Comparison of ENCODE assay signal across 1 cellular context in genomic region chr1:11735854-11736745, GRCh38.
TF ChIP-seq lines count a peak whose summit lies in the region.

Gene AGTRAP (plus strand): TSS chr1:11736136. CDS start chr1:11736209, 73 bp downstream.

TF ChIP-seq in K562, 482 proteins besides CTCF, POLR2A, EP300 and RAD21 (continued from another document and continues in another):
- TF ChIP-seq, protein P1, sequence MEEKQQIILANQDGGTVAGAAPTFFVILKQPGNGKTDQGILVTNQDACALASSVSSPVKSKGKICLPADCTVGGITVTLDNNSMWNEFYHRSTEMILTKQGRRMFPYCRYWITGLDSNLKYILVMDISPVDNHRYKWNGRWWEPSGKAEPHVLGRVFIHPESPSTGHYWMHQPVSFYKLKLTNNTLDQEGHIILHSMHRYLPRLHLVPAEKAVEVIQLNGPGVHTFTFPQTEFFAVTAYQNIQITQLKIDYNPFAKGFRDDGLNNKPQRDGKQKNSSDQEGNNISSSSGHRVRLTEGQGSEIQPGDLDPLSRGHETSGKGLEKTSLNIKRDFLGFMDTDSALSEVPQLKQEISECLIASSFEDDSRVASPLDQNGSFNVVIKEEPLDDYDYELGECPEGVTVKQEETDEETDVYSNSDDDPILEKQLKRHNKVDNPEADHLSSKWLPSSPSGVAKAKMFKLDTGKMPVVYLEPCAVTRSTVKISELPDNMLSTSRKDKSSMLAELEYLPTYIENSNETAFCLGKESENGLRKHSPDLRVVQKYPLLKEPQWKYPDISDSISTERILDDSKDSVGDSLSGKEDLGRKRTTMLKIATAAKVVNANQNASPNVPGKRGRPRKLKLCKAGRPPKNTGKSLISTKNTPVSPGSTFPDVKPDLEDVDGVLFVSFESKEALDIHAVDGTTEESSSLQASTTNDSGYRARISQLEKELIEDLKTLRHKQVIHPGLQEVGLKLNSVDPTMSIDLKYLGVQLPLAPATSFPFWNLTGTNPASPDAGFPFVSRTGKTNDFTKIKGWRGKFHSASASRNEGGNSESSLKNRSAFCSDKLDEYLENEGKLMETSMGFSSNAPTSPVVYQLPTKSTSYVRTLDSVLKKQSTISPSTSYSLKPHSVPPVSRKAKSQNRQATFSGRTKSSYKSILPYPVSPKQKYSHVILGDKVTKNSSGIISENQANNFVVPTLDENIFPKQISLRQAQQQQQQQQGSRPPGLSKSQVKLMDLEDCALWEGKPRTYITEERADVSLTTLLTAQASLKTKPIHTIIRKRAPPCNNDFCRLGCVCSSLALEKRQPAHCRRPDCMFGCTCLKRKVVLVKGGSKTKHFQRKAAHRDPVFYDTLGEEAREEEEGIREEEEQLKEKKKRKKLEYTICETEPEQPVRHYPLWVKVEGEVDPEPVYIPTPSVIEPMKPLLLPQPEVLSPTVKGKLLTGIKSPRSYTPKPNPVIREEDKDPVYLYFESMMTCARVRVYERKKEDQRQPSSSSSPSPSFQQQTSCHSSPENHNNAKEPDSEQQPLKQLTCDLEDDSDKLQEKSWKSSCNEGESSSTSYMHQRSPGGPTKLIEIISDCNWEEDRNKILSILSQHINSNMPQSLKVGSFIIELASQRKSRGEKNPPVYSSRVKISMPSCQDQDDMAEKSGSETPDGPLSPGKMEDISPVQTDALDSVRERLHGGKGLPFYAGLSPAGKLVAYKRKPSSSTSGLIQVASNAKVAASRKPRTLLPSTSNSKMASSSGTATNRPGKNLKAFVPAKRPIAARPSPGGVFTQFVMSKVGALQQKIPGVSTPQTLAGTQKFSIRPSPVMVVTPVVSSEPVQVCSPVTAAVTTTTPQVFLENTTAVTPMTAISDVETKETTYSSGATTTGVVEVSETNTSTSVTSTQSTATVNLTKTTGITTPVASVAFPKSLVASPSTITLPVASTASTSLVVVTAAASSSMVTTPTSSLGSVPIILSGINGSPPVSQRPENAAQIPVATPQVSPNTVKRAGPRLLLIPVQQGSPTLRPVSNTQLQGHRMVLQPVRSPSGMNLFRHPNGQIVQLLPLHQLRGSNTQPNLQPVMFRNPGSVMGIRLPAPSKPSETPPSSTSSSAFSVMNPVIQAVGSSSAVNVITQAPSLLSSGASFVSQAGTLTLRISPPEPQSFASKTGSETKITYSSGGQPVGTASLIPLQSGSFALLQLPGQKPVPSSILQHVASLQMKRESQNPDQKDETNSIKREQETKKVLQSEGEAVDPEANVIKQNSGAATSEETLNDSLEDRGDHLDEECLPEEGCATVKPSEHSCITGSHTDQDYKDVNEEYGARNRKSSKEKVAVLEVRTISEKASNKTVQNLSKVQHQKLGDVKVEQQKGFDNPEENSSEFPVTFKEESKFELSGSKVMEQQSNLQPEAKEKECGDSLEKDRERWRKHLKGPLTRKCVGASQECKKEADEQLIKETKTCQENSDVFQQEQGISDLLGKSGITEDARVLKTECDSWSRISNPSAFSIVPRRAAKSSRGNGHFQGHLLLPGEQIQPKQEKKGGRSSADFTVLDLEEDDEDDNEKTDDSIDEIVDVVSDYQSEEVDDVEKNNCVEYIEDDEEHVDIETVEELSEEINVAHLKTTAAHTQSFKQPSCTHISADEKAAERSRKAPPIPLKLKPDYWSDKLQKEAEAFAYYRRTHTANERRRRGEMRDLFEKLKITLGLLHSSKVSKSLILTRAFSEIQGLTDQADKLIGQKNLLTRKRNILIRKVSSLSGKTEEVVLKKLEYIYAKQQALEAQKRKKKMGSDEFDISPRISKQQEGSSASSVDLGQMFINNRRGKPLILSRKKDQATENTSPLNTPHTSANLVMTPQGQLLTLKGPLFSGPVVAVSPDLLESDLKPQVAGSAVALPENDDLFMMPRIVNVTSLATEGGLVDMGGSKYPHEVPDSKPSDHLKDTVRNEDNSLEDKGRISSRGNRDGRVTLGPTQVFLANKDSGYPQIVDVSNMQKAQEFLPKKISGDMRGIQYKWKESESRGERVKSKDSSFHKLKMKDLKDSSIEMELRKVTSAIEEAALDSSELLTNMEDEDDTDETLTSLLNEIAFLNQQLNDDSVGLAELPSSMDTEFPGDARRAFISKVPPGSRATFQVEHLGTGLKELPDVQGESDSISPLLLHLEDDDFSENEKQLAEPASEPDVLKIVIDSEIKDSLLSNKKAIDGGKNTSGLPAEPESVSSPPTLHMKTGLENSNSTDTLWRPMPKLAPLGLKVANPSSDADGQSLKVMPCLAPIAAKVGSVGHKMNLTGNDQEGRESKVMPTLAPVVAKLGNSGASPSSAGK (IDR thresholded peaks at IDR 0.05): peak; percentile 66
- TF ChIP-seq GTF3C2 (IDR thresholded peaks at IDR 0.05; ENCODE audit: borderline replicate concordance, extremely low read depth, insufficient read length) (peak; percentile 22), TBL1XR1 (IDR thresholded peaks at IDR 0.05; ENCODE audit: low read length in 2 of 2) (peak; percentile 2 to 46; a peak in 2 of 4 replicates), SPI1 (IDR thresholded peaks at IDR 0.05; ENCODE audit: borderline replicate concordance, low read depth, low read length) (peak; percentile 60; the same call in 1 of the 2 replicates), KDM4B (IDR thresholded peaks at IDR 0.05; ENCODE audit: borderline replicate concordance in 2 of 2, low read depth in 1 of 2) (peak in 1 of 2 experiments; percentile 38; a peak in 1 of 4 replicates), ZNF121 (CRISPR knock-in tag; conservative IDR thresholded peaks at IDR 0.05) (no peak), RBBP5 (IDR thresholded peaks at IDR 0.05; ENCODE audit: borderline replicate concordance, insufficient read depth, low read length, poor library complexity, severe bottlenecking) (peak; percentile 85), RBM17 (IDR thresholded peaks at IDR 0.05; ENCODE audit: borderline replicate concordance, low read depth, low read length) (no peak), ZNF146 (CRISPR knock-in tag; IDR thresholded peaks at IDR 0.05; ENCODE audit: unreplicated experiment) (peak; percentile 20), GABPB1 (CRISPR knock-in tag; IDR thresholded peaks at IDR 0.05) (peak; percentile 64; the same call in 1 of the 2 replicates), ELF1 (tag; IDR thresholded peaks at IDR 0.05) (0 out of 2 replicates have a peak, but pooled peaks have one; percentile 41), MCM5 (IDR thresholded peaks at IDR 0.05; ENCODE audit: low read depth) (no peak), TAF7 (tag; IDR thresholded peaks at IDR 0.05) (peak; percentile 46; the same call in 1 of the 2 replicates), KLF13 (tag; IDR thresholded peaks at IDR 0.05; ENCODE audit: borderline replicate concordance, low read depth) (0 out of 2 replicates have a peak, but pooled peaks have one; percentile 24), SMARCA5 (IDR thresholded peaks at IDR 0.05) (0 out of 2 replicates have a peak, but pooled peaks have one; percentile 60), NBN (IDR thresholded peaks at IDR 0.05; ENCODE audit: low read depth) (peak; percentile 68), NFIC (IDR thresholded peaks at IDR 0.05) (peak; percentile 36; the same call in 1 of the 2 replicates), ETS1 (conservative IDR thresholded peaks at IDR 0.05; ENCODE audit: control insufficient read depth, low read depth, low read length) (peak; percentile 93), ELF4 (CRISPR knock-in tag; IDR thresholded peaks at IDR 0.05) (peak; percentile 84), ZNF57 (CRISPR knock-in tag; IDR thresholded peaks at IDR 0.05) (peak; percentile 39; the same call in 1 of the 2 replicates), KAT7 (CRISPR knock-in tag; IDR thresholded peaks at IDR 0.05; ENCODE audit: borderline replicate concordance) (0 out of 2 replicates have a peak, but pooled peaks have one; percentile 19), KDM1A (IDR thresholded peaks at IDR 0.05) (peak in 1 of 2 experiments; percentile 54; a peak in 1 of 4 replicates), E2F4 (CRISPR knock-in tag; IDR thresholded peaks at IDR 0.05; ENCODE audit: low read depth) (0 out of 2 replicates have a peak, but pooled peaks have one; percentile 34), ESRRA (IDR thresholded peaks at IDR 0.05; ENCODE audit: borderline replicate concordance, low read depth) (peak; percentile 29; the same call in 1 of the 2 replicates), MITF (IDR thresholded peaks at IDR 0.05) (peak; percentile 97), ZNF280B (CRISPR knock-in tag; IDR thresholded peaks at IDR 0.05) (no peak), HNRNPLL (IDR thresholded peaks at IDR 0.05; ENCODE audit: low read depth, low read length, poor library complexity, severe bottlenecking) (peak; percentile 84), RBFOX2 (IDR thresholded peaks at IDR 0.05; ENCODE audit: low read depth, low read length) (peak; percentile 82), ZNF197 (CRISPR knock-in tag; IDR thresholded peaks at IDR 0.05; ENCODE audit: low read depth) (no peak), CTBP1 (IDR thresholded peaks at IDR 0.05; ENCODE audit: borderline replicate concordance) (peak; percentile 75; the same call in 1 of the 2 replicates), CCNT2 (IDR thresholded peaks at IDR 0.05; ENCODE audit: borderline replicate concordance, extremely low read depth, insufficient read length, low read depth, low read length) (peak; percentile 43), HLTF (IDR thresholded peaks at IDR 0.05) (peak; percentile 88), KLF6 (CRISPR knock-in tag; IDR thresholded peaks at IDR 0.05; ENCODE audit: borderline replicate concordance) (peak; percentile 7; the same call in 1 of the 2 replicates)
- TF ChIP-seq, protein P2, sequence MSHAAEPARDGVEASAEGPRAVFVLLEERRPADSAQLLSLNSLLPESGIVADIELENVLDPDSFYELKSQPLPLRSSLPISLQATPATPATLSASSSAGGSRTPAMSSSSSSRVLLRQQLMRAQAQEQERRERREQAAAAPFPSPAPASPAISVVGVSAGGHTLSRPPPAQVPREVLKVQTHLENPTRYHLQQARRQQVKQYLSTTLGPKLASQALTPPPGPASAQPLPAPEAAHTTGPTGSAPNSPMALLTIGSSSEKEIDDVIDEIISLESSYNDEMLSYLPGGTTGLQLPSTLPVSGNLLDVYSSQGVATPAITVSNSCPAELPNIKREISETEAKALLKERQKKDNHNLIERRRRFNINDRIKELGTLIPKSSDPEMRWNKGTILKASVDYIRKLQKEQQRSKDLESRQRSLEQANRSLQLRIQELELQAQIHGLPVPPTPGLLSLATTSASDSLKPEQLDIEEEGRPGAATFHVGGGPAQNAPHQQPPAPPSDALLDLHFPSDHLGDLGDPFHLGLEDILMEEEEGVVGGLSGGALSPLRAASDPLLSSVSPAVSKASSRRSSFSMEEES (CRISPR knock-in tag; IDR thresholded peaks at IDR 0.05): peak; percentile 100
- TF ChIP-seq, protein P3, sequence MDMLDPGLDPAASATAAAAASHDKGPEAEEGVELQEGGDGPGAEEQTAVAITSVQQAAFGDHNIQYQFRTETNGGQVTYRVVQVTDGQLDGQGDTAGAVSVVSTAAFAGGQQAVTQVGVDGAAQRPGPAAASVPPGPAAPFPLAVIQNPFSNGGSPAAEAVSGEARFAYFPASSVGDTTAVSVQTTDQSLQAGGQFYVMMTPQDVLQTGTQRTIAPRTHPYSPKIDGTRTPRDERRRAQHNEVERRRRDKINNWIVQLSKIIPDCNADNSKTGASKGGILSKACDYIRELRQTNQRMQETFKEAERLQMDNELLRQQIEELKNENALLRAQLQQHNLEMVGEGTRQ (CRISPR knock-in tag; IDR thresholded peaks at IDR 0.05): peak; percentile 98
